In the genomic region with DNA sequence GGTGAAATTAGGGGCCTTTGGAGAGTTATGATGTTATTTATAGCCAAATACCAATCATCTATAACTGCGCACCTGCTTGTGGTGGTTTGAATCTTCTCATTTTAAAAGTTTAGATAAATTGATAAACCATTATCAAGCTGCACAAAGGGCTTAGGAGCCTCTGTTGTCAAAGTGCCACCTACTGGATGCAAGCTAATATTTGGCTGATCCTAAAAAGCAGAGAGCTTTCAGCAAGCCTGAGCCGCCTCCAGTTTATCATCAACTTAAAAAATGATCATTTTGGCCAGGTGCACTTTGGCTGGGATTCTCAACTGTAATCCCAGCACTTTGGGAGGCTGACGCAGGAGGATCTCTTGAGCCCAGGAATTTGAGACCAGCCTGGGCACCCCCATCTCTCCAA, we compare ENCODE assay signal across 1 cellular context.
TF ChIP-seq lines count a peak whose summit lies in the region.

No MANE protein-coding gene starts in this region.

TF ChIP-seq in K562, 482 proteins besides CTCF, POLR2A, EP300 and RAD21 (continued from another document):
- TF ChIP-seq, protein P1, sequence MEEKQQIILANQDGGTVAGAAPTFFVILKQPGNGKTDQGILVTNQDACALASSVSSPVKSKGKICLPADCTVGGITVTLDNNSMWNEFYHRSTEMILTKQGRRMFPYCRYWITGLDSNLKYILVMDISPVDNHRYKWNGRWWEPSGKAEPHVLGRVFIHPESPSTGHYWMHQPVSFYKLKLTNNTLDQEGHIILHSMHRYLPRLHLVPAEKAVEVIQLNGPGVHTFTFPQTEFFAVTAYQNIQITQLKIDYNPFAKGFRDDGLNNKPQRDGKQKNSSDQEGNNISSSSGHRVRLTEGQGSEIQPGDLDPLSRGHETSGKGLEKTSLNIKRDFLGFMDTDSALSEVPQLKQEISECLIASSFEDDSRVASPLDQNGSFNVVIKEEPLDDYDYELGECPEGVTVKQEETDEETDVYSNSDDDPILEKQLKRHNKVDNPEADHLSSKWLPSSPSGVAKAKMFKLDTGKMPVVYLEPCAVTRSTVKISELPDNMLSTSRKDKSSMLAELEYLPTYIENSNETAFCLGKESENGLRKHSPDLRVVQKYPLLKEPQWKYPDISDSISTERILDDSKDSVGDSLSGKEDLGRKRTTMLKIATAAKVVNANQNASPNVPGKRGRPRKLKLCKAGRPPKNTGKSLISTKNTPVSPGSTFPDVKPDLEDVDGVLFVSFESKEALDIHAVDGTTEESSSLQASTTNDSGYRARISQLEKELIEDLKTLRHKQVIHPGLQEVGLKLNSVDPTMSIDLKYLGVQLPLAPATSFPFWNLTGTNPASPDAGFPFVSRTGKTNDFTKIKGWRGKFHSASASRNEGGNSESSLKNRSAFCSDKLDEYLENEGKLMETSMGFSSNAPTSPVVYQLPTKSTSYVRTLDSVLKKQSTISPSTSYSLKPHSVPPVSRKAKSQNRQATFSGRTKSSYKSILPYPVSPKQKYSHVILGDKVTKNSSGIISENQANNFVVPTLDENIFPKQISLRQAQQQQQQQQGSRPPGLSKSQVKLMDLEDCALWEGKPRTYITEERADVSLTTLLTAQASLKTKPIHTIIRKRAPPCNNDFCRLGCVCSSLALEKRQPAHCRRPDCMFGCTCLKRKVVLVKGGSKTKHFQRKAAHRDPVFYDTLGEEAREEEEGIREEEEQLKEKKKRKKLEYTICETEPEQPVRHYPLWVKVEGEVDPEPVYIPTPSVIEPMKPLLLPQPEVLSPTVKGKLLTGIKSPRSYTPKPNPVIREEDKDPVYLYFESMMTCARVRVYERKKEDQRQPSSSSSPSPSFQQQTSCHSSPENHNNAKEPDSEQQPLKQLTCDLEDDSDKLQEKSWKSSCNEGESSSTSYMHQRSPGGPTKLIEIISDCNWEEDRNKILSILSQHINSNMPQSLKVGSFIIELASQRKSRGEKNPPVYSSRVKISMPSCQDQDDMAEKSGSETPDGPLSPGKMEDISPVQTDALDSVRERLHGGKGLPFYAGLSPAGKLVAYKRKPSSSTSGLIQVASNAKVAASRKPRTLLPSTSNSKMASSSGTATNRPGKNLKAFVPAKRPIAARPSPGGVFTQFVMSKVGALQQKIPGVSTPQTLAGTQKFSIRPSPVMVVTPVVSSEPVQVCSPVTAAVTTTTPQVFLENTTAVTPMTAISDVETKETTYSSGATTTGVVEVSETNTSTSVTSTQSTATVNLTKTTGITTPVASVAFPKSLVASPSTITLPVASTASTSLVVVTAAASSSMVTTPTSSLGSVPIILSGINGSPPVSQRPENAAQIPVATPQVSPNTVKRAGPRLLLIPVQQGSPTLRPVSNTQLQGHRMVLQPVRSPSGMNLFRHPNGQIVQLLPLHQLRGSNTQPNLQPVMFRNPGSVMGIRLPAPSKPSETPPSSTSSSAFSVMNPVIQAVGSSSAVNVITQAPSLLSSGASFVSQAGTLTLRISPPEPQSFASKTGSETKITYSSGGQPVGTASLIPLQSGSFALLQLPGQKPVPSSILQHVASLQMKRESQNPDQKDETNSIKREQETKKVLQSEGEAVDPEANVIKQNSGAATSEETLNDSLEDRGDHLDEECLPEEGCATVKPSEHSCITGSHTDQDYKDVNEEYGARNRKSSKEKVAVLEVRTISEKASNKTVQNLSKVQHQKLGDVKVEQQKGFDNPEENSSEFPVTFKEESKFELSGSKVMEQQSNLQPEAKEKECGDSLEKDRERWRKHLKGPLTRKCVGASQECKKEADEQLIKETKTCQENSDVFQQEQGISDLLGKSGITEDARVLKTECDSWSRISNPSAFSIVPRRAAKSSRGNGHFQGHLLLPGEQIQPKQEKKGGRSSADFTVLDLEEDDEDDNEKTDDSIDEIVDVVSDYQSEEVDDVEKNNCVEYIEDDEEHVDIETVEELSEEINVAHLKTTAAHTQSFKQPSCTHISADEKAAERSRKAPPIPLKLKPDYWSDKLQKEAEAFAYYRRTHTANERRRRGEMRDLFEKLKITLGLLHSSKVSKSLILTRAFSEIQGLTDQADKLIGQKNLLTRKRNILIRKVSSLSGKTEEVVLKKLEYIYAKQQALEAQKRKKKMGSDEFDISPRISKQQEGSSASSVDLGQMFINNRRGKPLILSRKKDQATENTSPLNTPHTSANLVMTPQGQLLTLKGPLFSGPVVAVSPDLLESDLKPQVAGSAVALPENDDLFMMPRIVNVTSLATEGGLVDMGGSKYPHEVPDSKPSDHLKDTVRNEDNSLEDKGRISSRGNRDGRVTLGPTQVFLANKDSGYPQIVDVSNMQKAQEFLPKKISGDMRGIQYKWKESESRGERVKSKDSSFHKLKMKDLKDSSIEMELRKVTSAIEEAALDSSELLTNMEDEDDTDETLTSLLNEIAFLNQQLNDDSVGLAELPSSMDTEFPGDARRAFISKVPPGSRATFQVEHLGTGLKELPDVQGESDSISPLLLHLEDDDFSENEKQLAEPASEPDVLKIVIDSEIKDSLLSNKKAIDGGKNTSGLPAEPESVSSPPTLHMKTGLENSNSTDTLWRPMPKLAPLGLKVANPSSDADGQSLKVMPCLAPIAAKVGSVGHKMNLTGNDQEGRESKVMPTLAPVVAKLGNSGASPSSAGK (IDR thresholded peaks at IDR 0.05): no peak
- TF ChIP-seq ETV1 (tag; conservative IDR thresholded peaks at IDR 0.05; ENCODE audit: low read depth): no peak
- TF ChIP-seq, protein P2, sequence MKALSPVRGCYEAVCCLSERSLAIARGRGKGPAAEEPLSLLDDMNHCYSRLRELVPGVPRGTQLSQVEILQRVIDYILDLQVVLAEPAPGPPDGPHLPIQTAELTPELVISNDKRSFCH (CRISPR knock-in tag; IDR thresholded peaks at IDR 0.05): no peak
- TF ChIP-seq, protein P2 (tag; IDR thresholded peaks at IDR 0.05): no peak
- no peak for TF ChIP-seq HLTF (IDR thresholded peaks at IDR 0.05)
- no peak for TF ChIP-seq NR2C2 (CRISPR knock-in tag; IDR thresholded peaks at IDR 0.05)
- TF ChIP-seq NR2C2 (tag; IDR thresholded peaks at IDR 0.05): no peak
- TF ChIP-seq, protein P3, sequence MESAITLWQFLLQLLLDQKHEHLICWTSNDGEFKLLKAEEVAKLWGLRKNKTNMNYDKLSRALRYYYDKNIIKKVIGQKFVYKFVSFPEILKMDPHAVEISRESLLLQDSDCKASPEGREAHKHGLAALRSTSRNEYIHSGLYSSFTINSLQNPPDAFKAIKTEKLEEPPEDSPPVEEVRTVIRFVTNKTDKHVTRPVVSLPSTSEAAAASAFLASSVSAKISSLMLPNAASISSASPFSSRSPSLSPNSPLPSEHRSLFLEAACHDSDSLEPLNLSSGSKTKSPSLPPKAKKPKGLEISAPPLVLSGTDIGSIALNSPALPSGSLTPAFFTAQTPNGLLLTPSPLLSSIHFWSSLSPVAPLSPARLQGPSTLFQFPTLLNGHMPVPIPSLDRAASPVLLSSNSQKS (CRISPR knock-in tag; IDR thresholded peaks at IDR 0.05): no peak
- TF ChIP-seq, protein P4, sequence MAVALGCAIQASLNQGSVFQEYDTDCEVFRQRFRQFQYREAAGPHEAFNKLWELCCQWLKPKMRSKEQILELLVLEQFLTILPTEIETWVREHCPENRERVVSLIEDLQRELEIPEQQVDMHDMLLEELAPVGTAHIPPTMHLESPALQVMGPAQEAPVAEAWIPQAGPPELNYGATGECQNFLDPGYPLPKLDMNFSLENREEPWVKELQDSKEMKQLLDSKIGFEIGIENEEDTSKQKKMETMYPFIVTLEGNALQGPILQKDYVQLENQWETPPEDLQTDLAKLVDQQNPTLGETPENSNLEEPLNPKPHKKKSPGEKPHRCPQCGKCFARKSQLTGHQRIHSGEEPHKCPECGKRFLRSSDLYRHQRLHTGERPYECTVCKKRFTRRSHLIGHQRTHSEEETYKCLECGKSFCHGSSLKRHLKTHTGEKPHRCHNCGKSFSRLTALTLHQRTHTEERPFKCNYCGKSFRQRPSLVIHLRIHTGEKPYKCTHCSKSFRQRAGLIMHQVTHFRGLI (CRISPR knock-in tag; IDR thresholded peaks at IDR 0.05): no peak
- TF ChIP-seq, protein P5, sequence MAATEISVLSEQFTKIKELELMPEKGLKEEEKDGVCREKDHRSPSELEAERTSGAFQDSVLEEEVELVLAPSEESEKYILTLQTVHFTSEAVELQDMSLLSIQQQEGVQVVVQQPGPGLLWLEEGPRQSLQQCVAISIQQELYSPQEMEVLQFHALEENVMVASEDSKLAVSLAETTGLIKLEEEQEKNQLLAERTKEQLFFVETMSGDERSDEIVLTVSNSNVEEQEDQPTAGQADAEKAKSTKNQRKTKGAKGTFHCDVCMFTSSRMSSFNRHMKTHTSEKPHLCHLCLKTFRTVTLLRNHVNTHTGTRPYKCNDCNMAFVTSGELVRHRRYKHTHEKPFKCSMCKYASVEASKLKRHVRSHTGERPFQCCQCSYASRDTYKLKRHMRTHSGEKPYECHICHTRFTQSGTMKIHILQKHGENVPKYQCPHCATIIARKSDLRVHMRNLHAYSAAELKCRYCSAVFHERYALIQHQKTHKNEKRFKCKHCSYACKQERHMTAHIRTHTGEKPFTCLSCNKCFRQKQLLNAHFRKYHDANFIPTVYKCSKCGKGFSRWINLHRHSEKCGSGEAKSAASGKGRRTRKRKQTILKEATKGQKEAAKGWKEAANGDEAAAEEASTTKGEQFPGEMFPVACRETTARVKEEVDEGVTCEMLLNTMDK (IDR thresholded peaks at IDR 0.05; ENCODE audit: borderline replicate concordance, insufficient read depth, low read depth, low read length, poor library complexity, severe bottlenecking): no peak
- TF ChIP-seq TAF15 (IDR thresholded peaks at IDR 0.05; ENCODE audit: low read depth, low read length): no peak
- TF ChIP-seq, protein P6, sequence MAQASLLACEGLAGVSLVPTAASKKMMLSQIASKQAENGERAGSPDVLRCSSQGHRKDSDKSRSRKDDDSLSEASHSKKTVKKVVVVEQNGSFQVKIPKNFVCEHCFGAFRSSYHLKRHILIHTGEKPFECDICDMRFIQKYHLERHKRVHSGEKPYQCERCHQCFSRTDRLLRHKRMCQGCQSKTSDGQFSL (CRISPR knock-in tag; IDR thresholded peaks at IDR 0.05): no peak
- TF ChIP-seq, protein P6 (tag; IDR thresholded peaks at IDR 0.05): no peak
- TF ChIP-seq MCM7 (IDR thresholded peaks at IDR 0.05): no peak
- TF ChIP-seq ZNF785 (CRISPR knock-in tag; IDR thresholded peaks at IDR 0.05): no peak
- TF ChIP-seq ETV6 (IDR thresholded peaks at IDR 0.05; ENCODE audit: borderline replicate concordance in 1 of 2, low read depth in 2 of 2, low read length in 1 of 2): no peak
- TF ChIP-seq ETV6 (CRISPR knock-in tag; IDR thresholded peaks at IDR 0.05; ENCODE audit: borderline replicate concordance): no peak
- no peak for TF ChIP-seq STAG1 (CRISPR knock-in tag; IDR thresholded peaks at IDR 0.05; ENCODE audit: borderline replicate concordance)
- TF ChIP-seq, protein P7, sequence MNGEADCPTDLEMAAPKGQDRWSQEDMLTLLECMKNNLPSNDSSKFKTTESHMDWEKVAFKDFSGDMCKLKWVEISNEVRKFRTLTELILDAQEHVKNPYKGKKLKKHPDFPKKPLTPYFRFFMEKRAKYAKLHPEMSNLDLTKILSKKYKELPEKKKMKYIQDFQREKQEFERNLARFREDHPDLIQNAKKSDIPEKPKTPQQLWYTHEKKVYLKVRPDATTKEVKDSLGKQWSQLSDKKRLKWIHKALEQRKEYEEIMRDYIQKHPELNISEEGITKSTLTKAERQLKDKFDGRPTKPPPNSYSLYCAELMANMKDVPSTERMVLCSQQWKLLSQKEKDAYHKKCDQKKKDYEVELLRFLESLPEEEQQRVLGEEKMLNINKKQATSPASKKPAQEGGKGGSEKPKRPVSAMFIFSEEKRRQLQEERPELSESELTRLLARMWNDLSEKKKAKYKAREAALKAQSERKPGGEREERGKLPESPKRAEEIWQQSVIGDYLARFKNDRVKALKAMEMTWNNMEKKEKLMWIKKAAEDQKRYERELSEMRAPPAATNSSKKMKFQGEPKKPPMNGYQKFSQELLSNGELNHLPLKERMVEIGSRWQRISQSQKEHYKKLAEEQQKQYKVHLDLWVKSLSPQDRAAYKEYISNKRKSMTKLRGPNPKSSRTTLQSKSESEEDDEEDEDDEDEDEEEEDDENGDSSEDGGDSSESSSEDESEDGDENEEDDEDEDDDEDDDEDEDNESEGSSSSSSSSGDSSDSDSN (IDR thresholded peaks at IDR 0.05; ENCODE audit: borderline replicate concordance in 1 of 2, low read depth in 2 of 2, low read length in 2 of 2): no peak
